9 cellular contexts compared by ENCODE assay signal in the genomic region with DNA sequence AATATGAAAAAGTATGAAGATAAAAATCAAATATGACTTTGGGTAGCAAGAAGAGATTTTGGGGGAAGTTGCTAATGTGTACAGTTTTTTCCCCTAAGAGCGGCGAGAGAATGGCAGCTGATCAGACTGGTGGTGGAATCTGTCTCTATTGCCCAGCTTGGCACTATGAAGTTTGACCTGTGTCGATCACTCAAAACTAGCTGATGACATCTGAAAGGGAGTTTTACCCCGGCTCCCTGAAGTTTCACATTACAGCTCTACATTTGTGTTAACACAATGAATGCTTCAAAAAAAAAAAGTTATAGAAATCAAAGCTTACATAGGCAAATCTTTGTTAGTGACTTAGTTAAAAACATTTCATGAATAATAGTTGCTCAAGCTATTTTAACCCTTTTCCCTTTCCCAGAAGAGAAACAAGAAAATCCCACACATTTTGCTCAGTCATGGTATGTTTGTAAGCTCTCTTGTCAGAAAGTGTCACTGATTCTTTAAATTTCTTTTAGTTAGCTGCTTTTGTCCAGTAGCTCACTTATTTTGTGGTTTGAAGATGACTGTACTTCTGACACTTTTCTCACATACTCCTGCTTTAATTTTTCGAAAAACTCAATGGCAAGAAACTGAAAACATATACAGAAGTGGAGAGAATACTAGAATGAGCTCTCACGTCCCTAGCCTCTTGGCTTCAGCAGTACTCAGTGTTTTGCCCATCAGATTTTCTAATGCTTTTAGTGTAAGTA. TPM values are rescaled to one million over a fixed set of nuclear protein-coding genes. Genes with fewer than 3 reads are reported as not detected.
A peak's percentile ranks its signal among the peaks of the same experiment; 100 is the strongest.
DNase-seq lines count a peak whose midpoint lies in the region; ATAC-seq, FAIRE-seq and TF ChIP-seq lines count a peak whose summit lies in the region.
"Had no signal": no experiment of that assay in that cellular context is flagged by ENCODE, and none has a peak within 500 bp of the region (broad histone marks: within the 10 kb centered on the region; RNA-seq: fewer than 3 reads in every experiment).

No MANE protein-coding gene starts in this region.

- intact Hi-C loops in lower leg skin (cut with DNase I; ENCODE audit: low total_unique reads), result no loop called here

- peaks cover 3% of the 10 kb centered on the region for H3K9me3 Mint-ChIP-seq in activated naive CD8-positive, alpha-beta T cell treated with anti-CD3 and anti-CD28 coated beads, Interleukin-2, amount 50 U/mL, for 24 hours
- peaks cover 4% of the 10 kb centered on the region for H3K9me3 Mint-ChIP-seq in osteocyte (ENCODE audit: unreplicated experiment)

- H3K4me3 ChIP-seq in lower leg skin (ENCODE audit: low read depth, poor library complexity, severe bottlenecking), result no peak overlapping the region

- peak overlapping the region; percentile 44 for H3K4me3 Mint-ChIP-seq in activated naive CD8-positive, alpha-beta T cell treated with anti-CD3 and anti-CD28 coated beads, Interleukin-2, amount 50 U/mL, for 24 hours
- H3K4me3 Mint-ChIP-seq in osteocyte (ENCODE audit: unreplicated experiment), result no peak overlapping the region

- ATAC-seq in GM18867 (IDR thresholded peaks at IDR 0.05; ENCODE audit: unreplicated experiment) (peak; percentile 60), HG02571 (IDR thresholded peaks at IDR 0.05; ENCODE audit: unreplicated experiment) (peak; percentile 52), HG03175 (IDR thresholded peaks at IDR 0.05; ENCODE audit: unreplicated experiment) (no peak)
- peak; percentile 44 for ATAC-seq in activated naive CD8-positive, alpha-beta T cell treated with anti-CD3 and anti-CD28 coated beads, Interleukin-2, amount 50 U/mL, for 24 hours

- no peak for DNase-seq in activated naive CD8-positive, alpha-beta T cell treated with anti-CD3 and anti-CD28 coated beads, Interleukin-2, amount 50 U/mL, for 24 hours
- DNase-seq in osteocyte (ENCODE audit: extremely low spot score, unreplicated experiment), result no peak
- DNase-seq in RCC 7860 (ENCODE audit: low spot score), result no peak
- DNase-seq in lower leg skin (ENCODE audit: low spot score in 2 of 2), result no peak
- DNase-seq in hippocampal formation (lab: John Stamatoyannopoulos, UW), result no peak
- DNase-seq: NCI-H1105 treated with DMSO at 0.1 percent for 48 hours had no signal

- no peaks in the 10 kb centered on the region for H3K27me3 Mint-ChIP-seq in activated naive CD8-positive, alpha-beta T cell treated with anti-CD3 and anti-CD28 coated beads, Interleukin-2, amount 50 U/mL, for 24 hours
- no peaks in the 10 kb centered on the region for H3K27me3 Mint-ChIP-seq in osteocyte (ENCODE audit: unreplicated experiment)

- no peak for FAIRE-seq in RCC 7860 (lab: Jason Lieb, UNC)

- 44 to 49% methylated on average over 6 of the region's 6 CpGs for WGBS in lower leg skin, 2 donors

- peaks cover 83% of the 10 kb centered on the region for H3K4me1 Mint-ChIP-seq in activated naive CD8-positive, alpha-beta T cell treated with anti-CD3 and anti-CD28 coated beads, Interleukin-2, amount 50 U/mL, for 24 hours
- H3K4me1 Mint-ChIP-seq in osteocyte (ENCODE audit: unreplicated experiment), result peaks cover 50% of the 10 kb centered on the region

- peak overlapping the region; percentile 87 for H3K27ac Mint-ChIP-seq in activated naive CD8-positive, alpha-beta T cell treated with anti-CD3 and anti-CD28 coated beads, Interleukin-2, amount 50 U/mL, for 24 hours
- H3K27ac Mint-ChIP-seq in osteocyte (ENCODE audit: unreplicated experiment), result peak overlapping the region; percentile 84

- TF ChIP-seq CTCF in osteocyte (IDR thresholded peaks at IDR 0.05), result no peak
- no peak for TF ChIP-seq CTCF in lower leg skin (IDR thresholded peaks at IDR 0.05)

- TF ChIP-seq POLR2A in lower leg skin (IDR thresholded peaks at IDR 0.05), result no peak

- peaks cover 16% of the 10 kb centered on the region for H3K36me3 Mint-ChIP-seq in activated naive CD8-positive, alpha-beta T cell treated with anti-CD3 and anti-CD28 coated beads, Interleukin-2, amount 50 U/mL, for 24 hours (ENCODE audit: low read depth)
- peaks cover 4% of the 10 kb centered on the region for H3K36me3 Mint-ChIP-seq in osteocyte (ENCODE audit: unreplicated experiment)

RNA-seq across cellular contexts. Expression of a gene that starts 41.3 kb away (rescaled TPM):
- 58.4 and 63.2 TPM in 2 replicates for total RNA-seq in osteocyte
- 10 to 100 TPM; 60.2 to 97.8 (median 79.8) TPM for total RNA-seq in lower leg skin
